Comparison of ENCODE assay signal across 8 cellular contexts in genomic region chr3:160343132-160343531, GRCh38. TPM values are rescaled to one million over a fixed set of nuclear protein-coding genes. Genes with fewer than 3 reads are reported as not detected.
DNase-seq lines count a peak whose midpoint lies in the region; FAIRE-seq and TF ChIP-seq lines count a peak whose summit lies in the region.

No MANE protein-coding gene starts in this region.

- H3K4me1 Mint-ChIP-seq in activated T-helper 1 cell treated with anti-CD3 and anti-CD28 coated beads, Interleukin-12 subunit alpha, Interleukin-12 subunit beta, Interleukin-2, Interleukin-4 antibody, amounts not matched to agents 30 ng/mL and 10 ng/mL and 1 ng/mL, durations not matched to agents 14 hours and 24 hours and 36 hours (ENCODE audit: low read depth) = no peaks in the 10 kb centered on the region

- H3K36me3 ChIP-seq in KMS-11 (ENCODE audit: insufficient read depth) (no peaks in the 10 kb centered on the region), thyroid gland (no peaks in the 10 kb centered on the region), tibial artery (peaks cover 0 to 8% (median 2%) of the 10 kb centered on the region in 3 donors)

- no peaks in the 10 kb centered on the region for H3K27me3 Mint-ChIP-seq in activated T-helper 1 cell treated with anti-CD3 and anti-CD28 coated beads, Interleukin-12 subunit alpha, Interleukin-12 subunit beta, Interleukin-2, Interleukin-4 antibody, amounts not matched to agents 30 ng/mL and 10 ng/mL and 1 ng/mL, durations not matched to agents 14 hours and 24 hours and 36 hours (ENCODE audit: insufficient read depth)

- intact Hi-C loops in thyroid gland (cut with DNase I) = no loop called here
- intact Hi-C loops in tibial artery (cut with DNase I; ENCODE audit: low total_unique reads) = no loop called here
- intact Hi-C loops in activated T-helper 1 cell treated with anti-CD3 and anti-CD28 coated beads, Interleukin-12 subunit alpha, Interleukin-12 subunit beta, Interleukin-2, Interleukin-4 antibody, amounts not matched to agents 30 ng/mL and 10 ng/mL and 1 ng/mL, durations not matched to agents 14 hours and 24 hours and 36 hours (cut with micrococcal nuclease) = loop anchor here (1.0 to 5.0 kb wide), 4 partner anchors 181 to 458 kb away; partner anchors contain the start of gene IL12A

- H3K4me3 Mint-ChIP-seq in activated T-helper 1 cell treated with anti-CD3 and anti-CD28 coated beads, Interleukin-12 subunit alpha, Interleukin-12 subunit beta, Interleukin-2, Interleukin-4 antibody, amounts not matched to agents 30 ng/mL and 10 ng/mL and 1 ng/mL, durations not matched to agents 14 hours and 24 hours and 36 hours = no peak overlapping the region

- no peak overlapping the region for H2AFZ ChIP-seq in KMS-11 (ENCODE audit: low read depth)

- H3K9ac ChIP-seq in KMS-11 = no peak overlapping the region

- H3K4me1 ChIP-seq in KMS-11 (ENCODE audit: low read depth, poor library complexity, severe bottlenecking) = no peaks in the 10 kb centered on the region
- no peaks in the 10 kb centered on the region for H3K4me1 ChIP-seq in thyroid gland
- no peaks in the 10 kb centered on the region for H3K4me1 ChIP-seq in tibial artery

- TF ChIP-seq CTCF in KMS-11 (conservative IDR thresholded peaks at IDR 0.05; ENCODE audit: low read depth, low read length) = peak; percentile 67; the same call in 1 of the 2 replicates
- TF ChIP-seq CTCF in thyroid gland (IDR thresholded peaks at IDR 0.05) = peak in 3 of 6 experiments; percentile 26 to 43 (median 38)
- TF ChIP-seq CTCF in tibial artery (IDR thresholded peaks at IDR 0.05) = peak in 1 of 2 experiments; percentile 12

- H3K4me3 ChIP-seq in KMS-11 (IDR thresholded peaks at IDR 0.05; ENCODE audit: insufficient read depth, low read depth, low read length) = no peak overlapping the region
- no peak overlapping the region for H3K4me3 ChIP-seq in thyroid gland (replicated peaks in 1 of 3)
- H3K4me3 ChIP-seq in tibial artery = no peak overlapping the region

- peaks cover 3% of the 10 kb centered on the region for H3K9me3 Mint-ChIP-seq in activated T-helper 1 cell treated with anti-CD3 and anti-CD28 coated beads, Interleukin-12 subunit alpha, Interleukin-12 subunit beta, Interleukin-2, Interleukin-4 antibody, amounts not matched to agents 30 ng/mL and 10 ng/mL and 1 ng/mL, durations not matched to agents 14 hours and 24 hours and 36 hours

- no peak overlapping the region for H3K27ac Mint-ChIP-seq in activated T-helper 1 cell treated with anti-CD3 and anti-CD28 coated beads, Interleukin-12 subunit alpha, Interleukin-12 subunit beta, Interleukin-2, Interleukin-4 antibody, amounts not matched to agents 30 ng/mL and 10 ng/mL and 1 ng/mL, durations not matched to agents 14 hours and 24 hours and 36 hours

- H3K27me3 ChIP-seq in KMS-11 (ENCODE audit: insufficient read depth, low read depth) (no peaks in the 10 kb centered on the region), thyroid gland (no peaks in the 10 kb centered on the region), tibial artery (no peaks in the 10 kb centered on the region)

- H3K4me2 ChIP-seq in KMS-11 = no peak overlapping the region

- no peaks in the 10 kb centered on the region for H4K20me1 ChIP-seq in KMS-11 (ENCODE audit: insufficient read depth)

- no peaks in the 10 kb centered on the region for H3K36me3 Mint-ChIP-seq in activated T-helper 1 cell treated with anti-CD3 and anti-CD28 coated beads, Interleukin-12 subunit alpha, Interleukin-12 subunit beta, Interleukin-2, Interleukin-4 antibody, amounts not matched to agents 30 ng/mL and 10 ng/mL and 1 ng/mL, durations not matched to agents 14 hours and 24 hours and 36 hours (ENCODE audit: low read depth)

- H3K79me2 ChIP-seq in KMS-11 (ENCODE audit: insufficient read depth, low read depth) = no peaks in the 10 kb centered on the region

- DNase-seq in COR-L47 (lab: John Stamatoyannopoulos, UW) (peak; percentile 23), kidney glomerular epithelial cell (lab: John Stamatoyannopoulos, UW) (peak; percentile 28), activated gamma-delta T cell (lab: John Stamatoyannopoulos, UW) (no peak), thyroid gland (no peak), tibial artery (no peak)
- no peak for DNase-seq in activated T-helper 1 cell treated with anti-CD3 and anti-CD28 coated beads, Interleukin-12 subunit alpha, Interleukin-12 subunit beta, Interleukin-2, Interleukin-4 antibody, amounts not matched to agents 30 ng/mL and 10 ng/mL and 1 ng/mL, durations not matched to agents 14 hours and 24 hours and 36 hours (ENCODE audit: low spot score)

- no peak overlapping the region for H3K27ac ChIP-seq in KMS-11
- no peak overlapping the region for H3K27ac ChIP-seq in thyroid gland
- H3K27ac ChIP-seq in tibial artery = no peak overlapping the region

- 32 to 52% methylated on average over 1 of the region's 1 CpG for WGBS in thyroid gland, 2 donors

- no peak for TF ChIP-seq POLR2A in thyroid gland (IDR thresholded peaks at IDR 0.05)

- H3K9me3 ChIP-seq in thyroid gland (peaks cover under 1% of the 10 kb centered on the region), tibial artery (peaks cover 0 to under 1% (median 0%) of the 10 kb centered on the region in 3 donors)

- FAIRE-seq in TTC549 (lab: Jason Lieb, UNC) = peak; percentile 83

RNA-seq across cellular contexts. Expression of gene IFT80, which starts 55.9 kb away (rescaled TPM):
- total RNA-seq in thyroid gland = 100 to 1,000 TPM in 1 of 4 donors, 10 to 100 TPM in 3; 43.8 to 111 (median 51.0) TPM
- 14.0 and 14.8 TPM in 2 replicates for total RNA-seq in activated T-helper 1 cell treated with anti-CD3 and anti-CD28 coated beads, Interleukin-12 subunit alpha, Interleukin-12 subunit beta, Interleukin-2, Interleukin-4 antibody, amounts not matched to agents 30 ng/mL and 10 ng/mL and 1 ng/mL, durations not matched to agents 14 hours and 24 hours and 36 hours

RNA-seq across cellular contexts. Expression of gene SMC4, which starts 56.3 kb away (rescaled TPM):
- 10 to 100 TPM; 25.5 to 53.5 (median 40.7) TPM for total RNA-seq in thyroid gland
- total RNA-seq in activated T-helper 1 cell treated with anti-CD3 and anti-CD28 coated beads, Interleukin-12 subunit alpha, Interleukin-12 subunit beta, Interleukin-2, Interleukin-4 antibody, amounts not matched to agents 30 ng/mL and 10 ng/mL and 1 ng/mL, durations not matched to agents 14 hours and 24 hours and 36 hours = 163 and 164 TPM in 2 replicates

Comparison
In these comparisons a context has a peak if more than half of its experiments do, and no peak if none do; other contexts are left out.
1. DNase-seq: peak in COR-L47 (single experiment) and kidney glomerular epithelial cell (single experiment); none in activated gamma-delta T cell (single experiment), thyroid gland (0 of 2), tibial artery (0 of 2) and activated T-helper 1 cell treated with anti-CD3 and anti-CD28 coated beads, Interleukin-12 subunit alpha, Interleukin-12 subunit beta, Interleukin-2, Interleukin-4 antibody, amounts not matched to agents 30 ng/mL and 10 ng/mL and 1 ng/mL, durations not matched to agents 14 hours and 24 hours and 36 hours (single experiment).